In the genomic region with DNA sequence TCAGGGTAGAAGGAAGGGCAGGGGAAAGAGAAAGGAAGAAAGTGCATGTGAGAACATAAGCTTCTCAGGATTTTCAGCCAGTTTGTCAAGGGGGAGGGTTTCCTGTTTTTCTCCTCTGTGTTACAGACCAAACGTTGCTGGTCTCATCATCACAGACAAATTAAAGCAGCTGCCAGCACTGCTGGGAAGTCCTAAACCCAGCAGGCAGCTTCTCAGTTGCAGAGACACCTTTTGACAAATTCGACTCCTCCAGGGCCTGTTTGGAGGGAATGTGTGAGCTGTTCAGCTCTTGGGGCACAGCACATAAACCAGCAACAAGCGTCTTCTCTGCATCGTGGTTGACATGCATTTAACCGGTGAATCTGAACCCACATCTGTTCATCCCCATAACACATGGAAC, we compare ENCODE assay signal across 13 cellular contexts.
A peak's percentile ranks its signal among the peaks of the same experiment; 100 is the strongest.
DNase-seq lines count a peak whose midpoint lies in the region; ATAC-seq, FAIRE-seq and TF ChIP-seq lines count a peak whose summit lies in the region.
"Had no signal": no experiment of that assay in that cellular context is flagged by ENCODE, and none has a peak within 500 bp of the region (broad histone marks: within the 10 kb centered on the region; RNA-seq: fewer than 3 reads in every experiment).

No MANE protein-coding gene starts in this region.

- H3K79me2 ChIP-seq in endothelial cell of umbilical vein (ENCODE audit: control insufficient read depth, insufficient read depth, low read length): no peaks in the 10 kb centered on the region

- H3K4me2 ChIP-seq in endothelial cell of umbilical vein (ENCODE audit: insufficient read depth, low read length) (no peak overlapping the region), skeletal muscle satellite cell (ENCODE audit: low read length) (peak overlapping the region; percentile 19)

- no peaks in the 10 kb centered on the region for H3K9me3 ChIP-seq in endothelial cell of umbilical vein (replicated peaks; ENCODE audit: control insufficient read depth, insufficient read depth, low read length)
- no peaks in the 10 kb centered on the region for H3K9me3 ChIP-seq in skeletal muscle satellite cell (replicated peaks; ENCODE audit: low read length)
- H3K9me3 ChIP-seq: BE2C, gastroesophageal sphincter had no signal

- CTCF ChIA-PET in T-cell (lab: Charles Lee): no interaction called here
- CTCF ChIA-PET in endothelial cell of umbilical vein (lab: Charles Lee): interaction anchor here (1.0 to 2.2 kb wide), 4 partner anchors 17 to 336 kb away, joined by 3 to 5 read pairs (median 4); no protein-coding TSS in a partner anchor

- H3K36me3 ChIP-seq in endothelial cell of umbilical vein (ENCODE audit: control insufficient read depth in 2 of 2, extremely low read depth in 1 of 2, insufficient read depth in 2 of 2, low read length in 2 of 2): no peaks in the 10 kb centered on the region
- H3K36me3 ChIP-seq in skeletal muscle satellite cell (ENCODE audit: insufficient read depth, low read length): no peaks in the 10 kb centered on the region
- H3K36me3 ChIP-seq: BE2C, gastroesophageal sphincter had no signal

- H2AFZ ChIP-seq in endothelial cell of umbilical vein (ENCODE audit: low read depth, low read length): no peak overlapping the region

- no TSS peak for BruUV-seq in endothelial cell of umbilical vein (replicated peaks; lab: Mats Ljungman, UMichigan)

- no peaks in the 10 kb centered on the region for H4K20me1 ChIP-seq in endothelial cell of umbilical vein (replicated peaks; ENCODE audit: control insufficient read depth, extremely low read depth, insufficient read depth, low read length)

- DNase-seq in activated T-cell treated with anti-CD3 and anti-CD28 coated beads, Interleukin-2, amount 50 U/mL, for 1 hour: peak; percentile 28
- no peak for DNase-seq in activated T-cell treated with anti-CD3 and anti-CD28 coated beads, Interleukin-2, amount 50 U/mL, for 48 hours
- DNase-seq in T-cell (peak in 30 of 34 experiments; percentile 9 to 68 (median 26)), endothelial cell of umbilical vein (ENCODE audit: low read depth, low spot score) (peak; percentile 71), dorsolateral prefrontal cortex (no peak), midbrain (lab: John Stamatoyannopoulos, UW) (no peak)
- DNase-seq: amygdala, BE2C, NCI-H345 had no signal

- H3K36me3 Mint-ChIP-seq in T-cell: no peaks in the 10 kb centered on the region

- dilution Hi-C loops in endothelial cell of umbilical vein (cut with MboI; ENCODE audit: extremely low pct_ligation_motif_present, low sequenced_read_pairs): no loop called here

- H3K9me1 ChIP-seq in endothelial cell of umbilical vein (replicated peaks; ENCODE audit: control insufficient read depth, extremely low read depth, insufficient read depth, low read length): no peaks in the 10 kb centered on the region

- peak overlapping the region; percentile 92 to 94 for H3K27ac Mint-ChIP-seq in T-cell

- POLR2A ChIA-PET in T-cell (lab: Charles Lee) (interaction anchor here in 1 of 2 donors (0.6 kb wide), 1 partner anchor 135 kb away, joined by 3 read pairs; no protein-coding TSS in a partner anchor), endothelial cell of umbilical vein (lab: Charles Lee) (no interaction called here)

- peaks cover 0 to 5% of the 10 kb centered on the region in 2 donors for H3K27me3 Mint-ChIP-seq in T-cell

- peak; percentile 63 for FAIRE-seq in endothelial cell of umbilical vein (lab: Jason Lieb, UNC)

- H3K4me3 ChIP-seq in endothelial cell of umbilical vein (replicated peaks in 1 of 3; ENCODE audit: insufficient read depth in 1 of 3, low read depth in 1 of 3, low read length in 3 of 3): no peak overlapping the region
- no peak overlapping the region for H3K4me3 ChIP-seq in skeletal muscle satellite cell (ENCODE audit: low read length)
- no peak overlapping the region for H3K4me3 ChIP-seq in dorsolateral prefrontal cortex
- H3K4me3 ChIP-seq: gastroesophageal sphincter had no signal

- no peak for TF ChIP-seq CTCF in endothelial cell of umbilical vein (IDR thresholded peaks at IDR 0.05; ENCODE audit: extremely low read depth in 1 of 2, insufficient read depth in 1 of 2, low read depth in 1 of 2, low read length in 2 of 2)
- no peak for TF ChIP-seq CTCF in dorsolateral prefrontal cortex (IDR thresholded peaks at IDR 0.05 in 54 of 56, conservative IDR thresholded peaks at IDR 0.05 in 2 of 56; ENCODE audit: low read depth in 1 of 56, partially characterized antibody in 56 of 56)

- H3K4me1 ChIP-seq in endothelial cell of umbilical vein (ENCODE audit: control insufficient read depth, extremely low read depth, insufficient read depth, low read length) (peaks cover 2% of the 10 kb centered on the region), skeletal muscle satellite cell (ENCODE audit: control insufficient read depth, insufficient read depth, low read length) (peaks cover 18% of the 10 kb centered on the region)
- H3K4me1 ChIP-seq: BE2C had no signal

- peaks cover 46 to 70% (median 48%) of the 10 kb centered on the region in 3 donors for H3K4me1 Mint-ChIP-seq in T-cell

- intact Hi-C loops in endothelial cell of umbilical vein (cut with micrococcal nuclease): no loop called here
- intact Hi-C loops in dorsolateral prefrontal cortex (cut with DNase I): no loop called here

- no peak for TF ChIP-seq POLR2A in endothelial cell of umbilical vein (IDR thresholded peaks at IDR 0.05; ENCODE audit: low read depth, low read length)

- peak overlapping the region in 2 of 3 donors; percentile 31 to 83 for H3K4me3 Mint-ChIP-seq in T-cell

- H3K27ac ChIP-seq in endothelial cell of umbilical vein (ENCODE audit: insufficient read depth, low read depth, low read length) (no peak overlapping the region), dorsolateral prefrontal cortex (peak overlapping the region in 10 of 59 donors; percentile 1 to 67 (median 28))
- H3K27ac ChIP-seq: gastroesophageal sphincter, HL-60 had no signal

- H3K9me3 Mint-ChIP-seq in T-cell: no peaks in the 10 kb centered on the region

- ATAC-seq in T-cell (replicated peaks in 1 of 4) (peak; percentile 95 to 99 (median 98)), GM19452 (IDR thresholded peaks at IDR 0.05; ENCODE audit: unreplicated experiment) (no peak)
- ATAC-seq: gastroesophageal sphincter had no signal

- H3K9ac ChIP-seq in endothelial cell of umbilical vein (replicated peaks; ENCODE audit: extremely low read depth, insufficient read depth, low read length) (no peak overlapping the region), skeletal muscle satellite cell (ENCODE audit: low read depth, low read length) (no peak overlapping the region)

- peaks cover 8 to 18% of the 10 kb centered on the region in 2 experiments for H3K27me3 ChIP-seq in endothelial cell of umbilical vein (ENCODE audit: control insufficient read depth in 2 of 2, insufficient read depth in 2 of 2, low read length in 2 of 2)
- no peaks in the 10 kb centered on the region for H3K27me3 ChIP-seq in skeletal muscle satellite cell (ENCODE audit: control insufficient read depth, insufficient read depth, low read length)
- peaks cover 0 to 44% (median 10%) of the 10 kb centered on the region in 45 donors for H3K27me3 ChIP-seq in dorsolateral prefrontal cortex
- H3K27me3 ChIP-seq: BE2C had no signal

TF ChIP-seq in endothelial cell of umbilical vein, 7 proteins besides CTCF, POLR2A, EP300 and RAD21:
- TF ChIP-seq FOS (IDR thresholded peaks at IDR 0.05; ENCODE audit: borderline replicate concordance, insufficient read depth, low read length) (no peak), GATA2 (IDR thresholded peaks at IDR 0.05; ENCODE audit: insufficient read depth, insufficient read length, low read depth, low read length) (no peak), MYC (IDR thresholded peaks at IDR 0.05; ENCODE audit: low read depth, low read length) (no peak), EZH2 (IDR thresholded peaks at IDR 0.05; ENCODE audit: borderline replicate concordance, low read depth, low read length, severe bottlenecking) (no peak), POLR2AphosphoS5 (IDR thresholded peaks at IDR 0.05; ENCODE audit: insufficient read depth, low read depth, low read length) (no peak), JUN (IDR thresholded peaks at IDR 0.05; ENCODE audit: borderline replicate concordance, insufficient read depth, insufficient read length, low read depth) (no peak)
- TF ChIP-seq, protein P1, sequence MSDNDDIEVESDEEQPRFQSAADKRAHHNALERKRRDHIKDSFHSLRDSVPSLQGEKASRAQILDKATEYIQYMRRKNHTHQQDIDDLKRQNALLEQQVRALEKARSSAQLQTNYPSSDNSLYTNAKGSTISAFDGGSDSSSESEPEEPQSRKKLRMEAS (IDR thresholded peaks at IDR 0.05; ENCODE audit: insufficient read depth, insufficient read length): no peak
TF ChIP-seq in endothelial cell of umbilical vein: peak in this region for 0.

Comparison
In these comparisons a context has a peak if more than half of its experiments do, and no peak if none do; other contexts are left out.
1. DNase-seq: peak in activated T-cell treated with anti-CD3 and anti-CD28 coated beads, Interleukin-2, amount 50 U/mL, for 1 hour (single experiment), T-cell (30 of 34) and endothelial cell of umbilical vein (single experiment); none in activated T-cell treated with anti-CD3 and anti-CD28 coated beads, Interleukin-2, amount 50 U/mL, for 48 hours (0 of 2), dorsolateral prefrontal cortex (0 of 10) and midbrain (single experiment).